7 cellular contexts compared by ENCODE assay signal in genomic region chr5:40755407-40756365, GRCh38. TPM values are rescaled to one million over a fixed set of nuclear protein-coding genes. Genes with fewer than 3 reads are reported as not detected.
A peak's percentile ranks its signal among the peaks of the same experiment; 100 is the strongest.
DNase-seq lines count a peak whose midpoint lies in the region; ATAC-seq, FAIRE-seq and TF ChIP-seq lines count a peak whose summit lies in the region.

Gene TTC33, minus strand, starts transcription at chr5:40755961. Its CDS starts 8,943 bp downstream, at chr5:40747018.

- no peaks in the 10 kb centered on the region for H4K20me1 ChIP-seq in GM12878 (ENCODE audit: control insufficient read depth, insufficient read depth)

- H3K9me3 ChIP-seq in GM12878 (replicated peaks; ENCODE audit: control insufficient read depth, insufficient read depth, low read length), result no peaks in the 10 kb centered on the region; the same call in 2 of the 3 replicates

- peak within 1 kb of the TSS; percentile 80 for H3K9ac ChIP-seq in GM12878 (ENCODE audit: control insufficient read depth, insufficient read depth, low read length)

- peak; percentile 66 for FAIRE-seq in GM12878 (lab: Jason Lieb, UNC)

- POLR2A ChIA-PET in GM12878 (lab: Charles Lee), result interaction anchor here (0.8 kb wide), 1 partner anchor 74 kb away, joined by 3 read pairs; no protein-coding TSS in a partner anchor

- 0 out of 4 replicates have a peak, but pooled peaks cover 0 to 2% of the 10 kb centered on the region in 2 experiments for H3K36me3 ChIP-seq in GM12878 (ENCODE audit: control insufficient read depth in 2 of 2, insufficient read depth in 2 of 2, low read length in 1 of 2)

- TF ChIP-seq POLR2A in GM12878 (IDR thresholded peaks at IDR 0.05; ENCODE audit: low read depth, low read length), result no peak; the same call in none of the 2 replicates

- H3K4me3 ChIP-seq in GM12878, result peak within 1 kb of the TSS; percentile 88
- H3K4me3 ChIP-seq in retinal pigment epithelial cell (ENCODE audit: low read length), result peak within 1 kb of the TSS; percentile 92

- H3K79me2 ChIP-seq in GM12878 (ENCODE audit: control insufficient read depth, insufficient read depth, low read length), result peaks cover 21% of the 10 kb centered on the region

- H3K27me3 ChIP-seq in GM12878 (replicated peaks in 1 of 2; ENCODE audit: control insufficient read depth in 2 of 2, insufficient read depth in 2 of 2, low read length in 1 of 2), result no peaks in the 10 kb centered on the region

- H3K27ac ChIP-seq in GM12878 (ENCODE audit: control insufficient read depth, insufficient read depth), result peak within 1 kb of the TSS; percentile 74

- SMC1A ChIA-PET in GM12878 (lab: Charles Lee; ENCODE audit: uncharacterized antibody, unreplicated experiment), result no interaction called here

- peak; percentile 21; the same call in 1 of the 2 replicates for TF ChIP-seq RAD21 in GM12878 (IDR thresholded peaks at IDR 0.05; ENCODE audit: insufficient read depth, low read depth, low read length)

- TF ChIP-seq CTCF in GM12878 (IDR thresholded peaks at IDR 0.05 in 2 of 3, conservative IDR thresholded peaks at IDR 0.05 in 1 of 3; ENCODE audit: control insufficient read depth in 2 of 3, extremely low read depth in 1 of 3, insufficient read depth in 1 of 3, low read depth in 3 of 3, low read length in 3 of 3) (peak; percentile 61 to 87 (median 69)), retinal pigment epithelial cell (conservative IDR thresholded peaks at IDR 0.05; ENCODE audit: low read depth, low read length) (peak; percentile 67)

- BruUV-seq in GM12878 (replicated peaks; lab: Mats Ljungman, UMichigan), result TSS peak; percentile 84

- TF ChIP-seq EP300 in GM12878 (IDR thresholded peaks at IDR 0.05; ENCODE audit: borderline replicate concordance in 1 of 2, control insufficient read depth in 1 of 2, low read depth in 2 of 2, low read length in 2 of 2), result no peak

- in situ Hi-C loops in GM12878 (cut with MboI), result loop anchor here (5.0 kb wide), 1 partner anchor 82 kb away; the partner anchor contains the start of gene RPL37

- peak; percentile 74 for ATAC-seq in GM18508 (IDR thresholded peaks at IDR 0.05; ENCODE audit: insufficient read depth, unreplicated experiment)
- peak; percentile 95 for ATAC-seq in HG03025 (IDR thresholded peaks at IDR 0.05; ENCODE audit: low FRiP score, unreplicated experiment)
- ATAC-seq in GM12878, result peak; percentile 95

- 11% methylated on average over 70 of the region's 80 CpGs for WGBS in GM12878 (ENCODE audit: insufficient coverage, insufficient replicate concordance, low lambda C conversion rate, missing lambda C conversion rate)

- H3K4me2 ChIP-seq in GM12878 (ENCODE audit: control insufficient read depth, insufficient read depth), result peak within 1 kb of the TSS; percentile 87

- peak within 1 kb of the TSS; percentile 96 for H2AFZ ChIP-seq in GM12878 (ENCODE audit: control insufficient read depth, low read depth, low read length)

- RAD21 ChIA-PET in GM12878 (lab: Charles Lee; ENCODE audit: unreplicated experiment), result no interaction called here

- peaks cover 7% of the 10 kb centered on the region; the same call in 1 of the 2 replicates for H3K4me1 ChIP-seq in GM12878 (ENCODE audit: control insufficient read depth, insufficient read depth, low read length)

- CTCF ChIA-PET in GM12878 (lab: Yijun Ruan, JAX), result interaction anchor here (1.0 to 1.8 kb wide), 3 partner anchors 9 to 80 kb away, joined by 4 to 7 read pairs (median 4); partner anchors contain the start of gene RPL37

- DNase-seq in NCI-H2029 treated with DMSO at 0.1 percent for 48 hours (lab: John Stamatoyannopoulos, UW), result peak; percentile 82
- DNase-seq in T1000 (lab: John Stamatoyannopoulos, UW), result peak; percentile 87
- peak; percentile 61 for DNase-seq in GM12878 (ENCODE audit: low read depth, low spot score)
- peak; percentile 66 to 96 (median 91) for DNase-seq in hypothalamus (lab: John Stamatoyannopoulos, UW)
- peak; percentile 84 for DNase-seq in retinal pigment epithelial cell (ENCODE audit: low read depth)

- intact Hi-C loops in GM12878 (cut with micrococcal nuclease; ENCODE audit: unreplicated experiment), result loop anchor here (1.0 to 2.0 kb wide), 3 partner anchors 43 to 123 kb away; partner anchors contain the start of gene PRKAA1

TF ChIP-seq in GM12878, 131 proteins besides CTCF, POLR2A, EP300 and RAD21 (continues in another document):
- TF ChIP-seq BHLHE40 (IDR thresholded peaks at IDR 0.05; ENCODE audit: borderline replicate concordance in 1 of 2, low read depth in 2 of 2, low read length in 1 of 2) (peak; percentile 90 to 96), NR2C1 (IDR thresholded peaks at IDR 0.05) (peak; percentile 84), MEF2B (IDR thresholded peaks at IDR 0.05; ENCODE audit: partially characterized antibody, poor library complexity, severe bottlenecking) (peak; percentile 73), ATF3 (IDR thresholded peaks at IDR 0.05; ENCODE audit: borderline replicate concordance, extremely low read depth, low read depth, low read length) (peak; percentile 66; the same call in 1 of the 2 replicates), CREB1 (IDR thresholded peaks at IDR 0.05; ENCODE audit: low read depth) (peak; percentile 78), SP1 (IDR thresholded peaks at IDR 0.05; ENCODE audit: low read depth, low read length) (peak; percentile 36), KLF5 (IDR thresholded peaks at IDR 0.05; ENCODE audit: partially characterized antibody) (peak; percentile 26), RAD51 (IDR thresholded peaks at IDR 0.05) (0 out of 2 replicates have a peak, but pooled peaks have one; percentile 14), STAT1 (conservative IDR thresholded peaks at IDR 0.05) (no peak), SPI1 (IDR thresholded peaks at IDR 0.05; ENCODE audit: borderline replicate concordance, insufficient read depth, low read depth, low read length) (no peak), TARDBP (IDR thresholded peaks at IDR 0.05; ENCODE audit: borderline replicate concordance) (peak; percentile 95), E2F8 (IDR thresholded peaks at IDR 0.05; ENCODE audit: low read depth, partially characterized antibody) (peak; percentile 95), DPF2 (IDR thresholded peaks at IDR 0.05) (0 out of 2 replicates have a peak, but pooled peaks have one; percentile 18), MTA2 (IDR thresholded peaks at IDR 0.05; ENCODE audit: low read depth) (peak; percentile 10; the same call in 1 of the 2 replicates), IKZF1 (conservative IDR thresholded peaks at IDR 0.05) (peak; percentile 99), NR2F1 (conservative IDR thresholded peaks at IDR 0.05) (peak; percentile 42; the same call in 1 of the 2 replicates), PKNOX1 (IDR thresholded peaks at IDR 0.05) (peak; percentile 68)

RNA-seq across cellular contexts. Expression of gene TTC33, which starts in this region (rescaled TPM):
- 7.5 and 8.6 TPM in 2 replicates for total RNA-seq in GM12878 (2013; cell fraction: nucleolus; rRNA removed)
- total RNA-seq in GM12878 (2014; rRNA removed), result 7.9 and 11.3 TPM in 2 replicates
- 17.6 and 18.8 TPM in 2 replicates for total RNA-seq in GM12878 (2014; rRNA removed; fragmentation: Illumina TruSeq; extraction: Trizol)
- 10.0 and 11.0 TPM in 2 replicates for total RNA-seq in GM12878 (2021)
- 4.9 TPM for polyA plus RNA-seq in GM12878 (2011; ENCODE audit: low read depth)
- 11.4 and 19.9 TPM in 2 replicates for polyA plus RNA-seq in GM12878 (2011; rRNA removed)
- 2.6 and 3.8 TPM in 2 replicates for polyA plus RNA-seq in GM12878 (2011; cell fraction: cytosol; rRNA removed)
- 3.7 and 4.6 TPM in 2 replicates for polyA plus RNA-seq in GM12878 (2011; cell fraction: nucleus; rRNA removed)
- polyA plus RNA-seq in GM12878 (2012), result 6.0 and 7.3 TPM in 2 replicates
- polyA plus RNA-seq in GM12878 (2014; fragmentation: Illumina TruSeq; extraction: Trizol), result 15.7 and 18.1 TPM in 2 replicates
- 10 to 100 TPM; 13.4 to 20.3 TPM for polyA plus RNA-seq in GM12878 (2014; fragmentation: Nextera tagmentation; extraction: Ambion mirVana)
- polyA plus RNA-seq in GM12878 (2014; rRNA removed), result 5.7 and 8.0 TPM in 2 replicates
- polyA plus RNA-seq in GM12878 (2016; fragmentation: Nextera tagmentation; extraction: Ambion mirVana), result 10 to 100 TPM; 17.8 to 22.3 TPM
- polyA minus RNA-seq in GM12878 (2011; rRNA and poly(A)+ RNA removed), result 7.8 and 8.9 TPM in 2 replicates
- 2.4 and 9.8 TPM in 2 replicates for polyA minus RNA-seq in GM12878 (2011; cell fraction: cytosol; rRNA and poly(A)+ RNA removed)
- 2.2 and 3.4 TPM in 2 replicates for polyA minus RNA-seq in GM12878 (2011; cell fraction: nucleus; rRNA and poly(A)+ RNA removed)

Comparison
In these comparisons a context has a peak if more than half of its experiments do, and no peak if none do; other contexts are left out.
1. Peak in every context shown above with its lines: DNase-seq, ATAC-seq, H3K4me3 ChIP-seq and H3K27ac ChIP-seq.